8 cellular contexts compared by ENCODE assay signal in the genomic region with DNA sequence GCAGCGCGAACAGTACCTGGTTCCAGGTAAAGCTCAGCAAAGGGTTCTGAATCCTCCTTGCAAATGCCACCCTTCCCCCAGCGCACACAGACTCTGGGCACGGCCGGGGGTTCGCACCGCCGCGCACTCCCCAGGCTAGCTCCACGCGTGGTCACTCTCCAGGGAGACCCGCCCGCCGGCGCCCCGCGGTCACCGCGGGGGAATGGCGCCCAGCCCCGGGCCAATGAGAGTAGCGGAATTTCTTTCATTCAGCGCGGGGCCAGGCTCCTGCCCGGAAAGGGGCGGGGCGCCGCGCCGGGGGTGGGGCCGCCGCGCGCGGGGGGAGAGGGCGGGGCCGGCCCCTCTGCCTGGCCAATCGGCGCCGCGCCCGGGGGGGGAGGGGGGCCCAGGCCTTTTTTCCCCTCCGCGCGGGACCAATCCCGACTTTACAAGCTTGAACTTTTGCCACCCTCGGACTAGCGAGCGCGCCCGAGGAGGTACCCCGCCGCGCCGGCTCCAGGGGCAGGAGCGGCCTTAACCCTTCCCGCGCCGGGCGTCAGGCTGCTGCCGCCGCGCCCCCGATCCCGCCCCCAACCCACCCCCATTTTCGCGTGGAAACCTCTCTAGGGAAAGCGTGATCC. TPM values are rescaled to one million over a fixed set of nuclear protein-coding genes. Genes with fewer than 3 reads are reported as not detected.
DNase-seq lines count a peak whose midpoint lies in the region; ATAC-seq and TF ChIP-seq lines count a peak whose summit lies in the region.

No MANE protein-coding gene starts in this region.

- H3K4me3 ChIP-seq in HUES64 (ENCODE audit: low read length) (peak overlapping the region; percentile 86), mucosa of stomach (ENCODE audit: low read length) (no peak overlapping the region)

- H3K27me3 Mint-ChIP-seq in CD4-positive, alpha-beta T cell, result peaks cover 30% of the 10 kb centered on the region

- under 1% methylated on average over 65 of the region's 68 CpGs for WGBS in HUES64

- POLR2A ChIA-PET in CD4-positive, alpha-beta T cell (lab: Charles Lee), result interaction anchor here (0.6 to 1.4 kb wide), 4 partner anchors 9 to 376 kb away, joined by 3 to 9 read pairs (median 3); no protein-coding TSS in a partner anchor

- peak overlapping the region; percentile 58 for H3K9ac ChIP-seq in HUES64 (ENCODE audit: low read depth, low read length)
- H3K9ac ChIP-seq in mucosa of stomach (ENCODE audit: low read length), result peak overlapping the region; percentile 18

- peak; percentile 64 to 86 (median 80) for DNase-seq in CD4-positive, alpha-beta T cell
- DNase-seq in OCI-M1 (lab: John Stamatoyannopoulos, UW), result peak; percentile 96
- peak; percentile 81 for DNase-seq in activated T-cell treated with anti-CD3 and anti-CD28 coated beads for 4 hours
- peak; percentile 93 to 94 for DNase-seq in erythroblast (lab: John Stamatoyannopoulos, UW)
- peak; percentile 56 to 71 for DNase-seq in stimulated activated CD8-positive, alpha-beta memory T cell treated with anti-CD3 and anti-CD28 coated beads, Interleukin-4, amount 100 ng/mL, for 4 hours (ENCODE audit: low read depth in 2 of 2, low spot score in 1 of 2)

- H3K9me3 Mint-ChIP-seq in CD4-positive, alpha-beta T cell, result no peaks in the 10 kb centered on the region

- H3K4me1 ChIP-seq in HUES64 (ENCODE audit: insufficient read depth, low read length), result peaks cover 19% of the 10 kb centered on the region; the same call in 1 of the 2 replicates
- peaks cover 21% of the 10 kb centered on the region for H3K4me1 ChIP-seq in mucosa of stomach (ENCODE audit: control insufficient read depth, insufficient read depth, low read length)

- intact Hi-C loops in CD4-positive, alpha-beta T cell (cut with DNase I, micrococcal nuclease), result loop anchor here in 1 of 2 experiments (10.0 kb wide), 2 partner anchors 196 to 1144 kb away; partner anchors contain the start of genes RNU6-1, RPL4 and ZWILCH

- no peak overlapping the region for H3K27ac ChIP-seq in CD4-positive, alpha-beta T cell (ENCODE audit: low read depth, low read length)
- peak overlapping the region; percentile 65; the same call in 1 of the 2 replicates for H3K27ac ChIP-seq in HUES64 (ENCODE audit: low read depth, low read length)

- H3K4me1 Mint-ChIP-seq in CD4-positive, alpha-beta T cell (ENCODE audit: low read depth), result peaks cover 23% of the 10 kb centered on the region

- H3K36me3 ChIP-seq in HUES64 (ENCODE audit: insufficient read depth, low read length), result no peaks in the 10 kb centered on the region
- no peaks in the 10 kb centered on the region for H3K36me3 ChIP-seq in mucosa of stomach (ENCODE audit: control insufficient read depth, insufficient read depth, low read length)

- H3K4me3 Mint-ChIP-seq in CD4-positive, alpha-beta T cell, result peak overlapping the region; percentile 90

- TF ChIP-seq CTCF in CD4-positive, alpha-beta T cell (IDR thresholded peaks at IDR 0.05), result no peak

- peaks cover 3% of the 10 kb centered on the region for H3K36me3 Mint-ChIP-seq in CD4-positive, alpha-beta T cell (ENCODE audit: low read depth)

- H3K27me3 ChIP-seq in CD4-positive, alpha-beta T cell (ENCODE audit: control insufficient read depth, insufficient read depth, low read length), result peaks cover 17% of the 10 kb centered on the region
- H3K27me3 ChIP-seq in HUES64 (ENCODE audit: insufficient read depth, low read length), result peaks cover 39% of the 10 kb centered on the region
- no peaks in the 10 kb centered on the region for H3K27me3 ChIP-seq in mucosa of stomach (ENCODE audit: control insufficient read depth, insufficient read depth, low read length)

- no peaks in the 10 kb centered on the region for H3K9me3 ChIP-seq in CD4-positive, alpha-beta T cell (ENCODE audit: control insufficient read depth, low read length)
- H3K9me3 ChIP-seq in HUES64 (ENCODE audit: insufficient read depth, low read depth, low read length), result no peaks in the 10 kb centered on the region
- no peaks in the 10 kb centered on the region for H3K9me3 ChIP-seq in mucosa of stomach (ENCODE audit: control insufficient read depth, low read length)

- peak; percentile 34 for TF ChIP-seq POLR2A in erythroblast (IDR thresholded peaks at IDR 0.05; ENCODE audit: low read length)

- CTCF ChIA-PET in CD4-positive, alpha-beta T cell (lab: Charles Lee), result no interaction called here

- peak overlapping the region; percentile 73 for H3K27ac Mint-ChIP-seq in CD4-positive, alpha-beta T cell

- ATAC-seq in CD4-positive, alpha-beta T cell (ENCODE audit: poor library complexity), result peak; percentile 76
- peak; percentile 70 for ATAC-seq in GM19463 (IDR thresholded peaks at IDR 0.05; ENCODE audit: unreplicated experiment)

RNA-seq across cellular contexts. Expression of gene SMAD6, which starts 1.1 kb away (rescaled TPM):
- under 1 TPM; 0.59 to 0.69 TPM for total RNA-seq in CD4-positive, alpha-beta T cell
- 3.8 TPM for polyA plus RNA-seq in HUES64 (2013, experiment 1 of 2)
- polyA plus RNA-seq in HUES64 (2013, experiment 2 of 2), result 4.2 TPM
